25 cellular contexts compared by ENCODE assay signal in the genomic region with DNA sequence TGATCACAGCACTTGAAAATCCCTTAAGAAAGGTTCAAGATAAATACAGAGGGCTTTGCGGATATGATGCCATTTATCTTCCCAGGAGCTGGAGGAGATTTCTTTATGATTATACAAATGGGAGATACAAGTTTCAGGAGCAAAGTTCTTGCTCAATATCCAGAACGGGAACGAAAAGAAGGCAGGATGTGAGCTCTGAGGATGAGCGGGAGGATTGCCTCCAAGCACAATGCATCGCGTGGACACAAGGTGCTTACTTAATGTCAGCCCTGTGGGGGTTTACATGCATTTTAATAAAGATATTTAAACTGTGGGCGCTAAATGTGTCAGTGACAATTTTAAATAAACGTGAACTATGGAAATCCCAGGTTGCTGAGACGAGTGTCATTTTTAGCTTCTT. TPM values are rescaled to one million over a fixed set of nuclear protein-coding genes. Genes with fewer than 3 reads are reported as not detected.
"Had no signal": no experiment of that assay in that cellular context is flagged by ENCODE, and none has a peak within 500 bp of the region (broad histone marks: within the 10 kb centered on the region; RNA-seq: fewer than 3 reads in every experiment).

No MANE protein-coding gene starts in this region.

- H3K27ac ChIP-seq: coronary artery, parathyroid adenoma, right lobe of liver, testis had no signal

- H3K4me1 ChIP-seq: parathyroid adenoma, right lobe of liver, testis had no signal

- H3K9me3 ChIP-seq: heart left ventricle, mucosa of descending colon, prostate gland, right lobe of liver, testis, tibial nerve had no signal

- ATAC-seq: heart left ventricle; left lobe of liver; mucosa of descending colon; natural killer cell; right lobe of liver; stimulated activated naive B cell treated with anti-CD40 and anti-IgM and Interleukin-4, amounts not matched to agents 10 μg/mL and 1 μg/mL and 100 μg/mL, for 72 hours; stimulated activated naive CD8-positive, alpha-beta T cell treated with anti-CD3 and anti-CD28 coated beads, Interleukin-15, amount 100 ng/mL, for 72 hours had no signal

- H3K36me3 ChIP-seq: heart left ventricle, prostate gland, right lobe of liver, tibial nerve had no signal

- H2AFZ ChIP-seq: parathyroid adenoma had no signal

- H3K4me3 ChIP-seq: coronary artery, heart left ventricle, mucosa of descending colon, prostate gland, right lobe of liver, testis, tibial nerve had no signal

- FAIRE-seq: endothelial cell of umbilical vein had no signal

- DNase-seq: effector CD4-positive, alpha-beta T cell; endodermal cell; foreskin melanocyte; heart left ventricle; hypothalamus; islet precursor cell; mucosa of descending colon; natural killer cell; retina; right lobe of liver; stimulated activated CD4-positive, alpha-beta T cell treated with anti-CD3 and anti-CD28 coated beads, Interleukin-2, amount 100 ng/mL, for 24 hours; stimulated activated CD4-positive, alpha-beta T cell treated with anti-CD3 and anti-CD28 coated beads, Interleukin-4, amount 100 ng/mL, for 4 hours; stimulated activated naive B cell treated with anti-CD40 and anti-IgM and Interleukin-4, amounts not matched to agents 10 μg/mL and 1 μg/mL and 100 μg/mL, for 72 hours; stimulated activated naive CD8-positive, alpha-beta T cell treated with anti-CD3 and anti-CD28 coated beads, Interleukin-15, amount 100 ng/mL, for 72 hours; testis had no signal

- H3K79me2 ChIP-seq: parathyroid adenoma had no signal

- H3K27me3 ChIP-seq: heart left ventricle, right lobe of liver, testis, tibial nerve had no signal

- H3K9ac ChIP-seq: parathyroid adenoma had no signal

RNA-seq across cellular contexts. Expression of a gene that starts 59.0 kb away (rescaled TPM):
- total RNA-seq: chondrocyte, dermis microvascular lymphatic vessel endothelial cell, endothelial cell of umbilical vein, mammary epithelial cell, mesenteric fat pad, right lobe of liver had no signal
- polyA plus RNA-seq: mammary epithelial cell had no signal
